Comparison of ENCODE assay signal across 8 cellular contexts in genomic region chr19:18519962-18520847, GRCh38. TPM values are rescaled to one million over a fixed set of nuclear protein-coding genes. Genes with fewer than 3 reads are reported as not detected.
A peak's percentile ranks its signal among the peaks of the same experiment; 100 is the strongest.
DNase-seq lines count a peak whose midpoint lies in the region; ATAC-seq and TF ChIP-seq lines count a peak whose summit lies in the region.

No MANE protein-coding gene starts in this region.

- DNase-seq in cardiac muscle cell (ENCODE audit: low read depth in 1 of 2, low spot score in 1 of 2) (peak; percentile 66 to 81), cardiac septum (ENCODE audit: low spot score) (no peak), NCI-H2029 treated with DMSO at 0.1 percent for 48 hours (lab: John Stamatoyannopoulos, UW) (peak; percentile 25), ecto neural progenitor cell (ENCODE audit: low spot score) (peak; percentile 77), memory B cell (ENCODE audit: low spot score in 2 of 2) (peak; percentile 44 to 58)
- peak; percentile 38 for DNase-seq in activated CD4-positive, alpha-beta T cell treated with anti-CD3 and anti-CD28 coated beads for 1 hour

- intact Hi-C loops in cardiac septum (cut with DNase I), result loop anchor here (5.0 kb wide), 2 partner anchors 37 to 43 kb away; partner anchors contain the start of gene KXD1

- H3K36me3 Mint-ChIP-seq in memory B cell, result no peaks in the 10 kb centered on the region
- H3K36me3 Mint-ChIP-seq in stimulated activated naive CD8-positive, alpha-beta T cell treated with anti-CD3 and anti-CD28 coated beads, Interleukin-15, Interleukin-2, amounts not matched to agents 100 ng/mL and 50 ng/mL, for 24 hours (ENCODE audit: low read depth), result no peaks in the 10 kb centered on the region

- no peak for ATAC-seq in memory B cell (ENCODE audit: low read depth)
- no peak for ATAC-seq in GM19395 (IDR thresholded peaks at IDR 0.05; ENCODE audit: unreplicated experiment)

- no peaks in the 10 kb centered on the region for H3K36me3 ChIP-seq in cardiac muscle cell

- H3K4me3 Mint-ChIP-seq in memory B cell, result peak overlapping the region; percentile 95
- peak overlapping the region; percentile 93 for H3K4me3 Mint-ChIP-seq in stimulated activated naive CD8-positive, alpha-beta T cell treated with anti-CD3 and anti-CD28 coated beads, Interleukin-15, Interleukin-2, amounts not matched to agents 100 ng/mL and 50 ng/mL, for 24 hours

- H3K9me3 Mint-ChIP-seq in memory B cell, result no peaks in the 10 kb centered on the region
- no peaks in the 10 kb centered on the region for H3K9me3 Mint-ChIP-seq in stimulated activated naive CD8-positive, alpha-beta T cell treated with anti-CD3 and anti-CD28 coated beads, Interleukin-15, Interleukin-2, amounts not matched to agents 100 ng/mL and 50 ng/mL, for 24 hours

- peak overlapping the region; percentile 80 for H3K27ac ChIP-seq in cardiac muscle cell

- no peaks in the 10 kb centered on the region for H3K9me3 ChIP-seq in cardiac muscle cell (ENCODE audit: low read depth)

- peak overlapping the region; percentile 93 for H3K27ac Mint-ChIP-seq in memory B cell
- H3K27ac Mint-ChIP-seq in stimulated activated naive CD8-positive, alpha-beta T cell treated with anti-CD3 and anti-CD28 coated beads, Interleukin-15, Interleukin-2, amounts not matched to agents 100 ng/mL and 50 ng/mL, for 24 hours, result peak overlapping the region; percentile 87

- H3K4me1 ChIP-seq in cardiac muscle cell (ENCODE audit: low read depth), result peaks cover 23% of the 10 kb centered on the region

- peak overlapping the region; percentile 95 for H3K4me3 ChIP-seq in cardiac muscle cell

- H3K27me3 ChIP-seq in cardiac muscle cell, result no peaks in the 10 kb centered on the region

- H3K4me1 Mint-ChIP-seq in memory B cell, result peaks cover 12% of the 10 kb centered on the region
- H3K4me1 Mint-ChIP-seq in stimulated activated naive CD8-positive, alpha-beta T cell treated with anti-CD3 and anti-CD28 coated beads, Interleukin-15, Interleukin-2, amounts not matched to agents 100 ng/mL and 50 ng/mL, for 24 hours (ENCODE audit: low read depth), result peaks cover 32% of the 10 kb centered on the region

- TF ChIP-seq CTCF in cardiac muscle cell (IDR thresholded peaks at IDR 0.05; ENCODE audit: low read depth, low read length), result peak; percentile 70

- no peaks in the 10 kb centered on the region for H3K27me3 Mint-ChIP-seq in memory B cell
- no peaks in the 10 kb centered on the region for H3K27me3 Mint-ChIP-seq in stimulated activated naive CD8-positive, alpha-beta T cell treated with anti-CD3 and anti-CD28 coated beads, Interleukin-15, Interleukin-2, amounts not matched to agents 100 ng/mL and 50 ng/mL, for 24 hours

RNA-seq across cellular contexts. Expression of gene ELL, which starts 1.7 kb away (rescaled TPM):
- total RNA-seq in cardiac muscle cell (19.4 and 20.7 TPM in 2 replicates), cardiac septum (9.9 TPM)
- 14.8 and 18.2 TPM in 2 replicates for polyA plus RNA-seq in cardiac muscle cell

RNA-seq across cellular contexts. Expression of gene FKBP8, which starts 23.2 kb away (rescaled TPM):
- total RNA-seq in cardiac muscle cell (514 and 568 TPM in 2 replicates), cardiac septum (161 TPM)
- polyA plus RNA-seq in cardiac muscle cell, result 398 and 473 TPM in 2 replicates

RNA-seq across cellular contexts. Expression of gene KXD1, which starts 37.5 kb away (rescaled TPM):
- total RNA-seq in cardiac muscle cell (137 and 160 TPM in 2 replicates), cardiac septum (59.6 TPM)
- 111 and 127 TPM in 2 replicates for polyA plus RNA-seq in cardiac muscle cell

RNA-seq across cellular contexts. Expression of gene UBA52, which starts 51.5 kb away (rescaled TPM):
- total RNA-seq in cardiac muscle cell, result 387 and 390 TPM in 2 replicates
- 415 and 457 TPM in 2 replicates for polyA plus RNA-seq in cardiac muscle cell
- 573 TPM for total RNA-seq in cardiac septum
